In genomic region chr10:65544756-65545155, GRCh38 we compare ENCODE assay signal across 28 cellular contexts.
"Had no signal": no experiment of that assay in that cellular context is flagged by ENCODE, and none has a peak within 500 bp of the region (broad histone marks: within the 10 kb centered on the region; RNA-seq: fewer than 3 reads in every experiment).

No MANE protein-coding gene starts in this region.

- ATAC-seq: activated CD4-positive, alpha-beta T cell treated with anti-CD3 and anti-CD28 coated beads for 36 hours; activated CD8-positive, alpha-beta memory T cell treated with anti-CD3 and anti-CD28 coated beads, Interleukin-2, amount 10 ng/mL, durations not matched to agents 7 days and 5 days; activated CD8-positive, alpha-beta T cell treated with anti-CD3 and anti-CD28 coated beads, Interleukin-2, amount 10 ng/mL, durations not matched to agents 7 days and 5 days; activated naive CD8-positive, alpha-beta T cell treated with anti-CD3 and anti-CD28 coated beads, Interleukin-2, amount 50 U/mL, for 24 hours; body of pancreas; esophagus mucosa had no signal

- DNase-seq: activated CD4-positive, alpha-beta memory T cell treated with anti-CD3 and anti-CD28 coated beads for 36 hours; activated CD4-positive, alpha-beta T cell treated with anti-CD3 and anti-CD28 coated beads for 36 hours; activated CD4-positive, alpha-beta T cell treated with anti-CD3 and anti-CD28 coated beads, Interleukin-2, amount 10 ng/mL, durations not matched to agents 24 days and 14 days; activated CD4-positive, CD25-positive, alpha-beta regulatory T cell; activated CD4-positive, CD25-positive, alpha-beta regulatory T cell treated with anti-CD3 and anti-CD28 coated beads, Interleukin-2, amount 50 U/mL, for 72 hours; activated CD8-positive, alpha-beta memory T cell treated with anti-CD3 and anti-CD28 coated beads, Interleukin-2, amount 10 ng/mL, durations not matched to agents 7 days and 5 days; activated CD8-positive, alpha-beta memory T cell treated with anti-CD3 and anti-CD28 coated beads, Interleukin-2, amount 50 U/mL, for 4 hours; activated CD8-positive, alpha-beta T cell treated with anti-CD3 and anti-CD28 coated beads, Interleukin-2, amount 10 ng/mL, durations not matched to agents 7 days and 5 days; activated effector memory CD4-positive, alpha-beta T cell treated with anti-CD3 and anti-CD28 coated beads, Interleukin-2, amount 50 U/mL, for 16 hours; activated naive CD4-positive, alpha-beta T cell treated with anti-CD3 and anti-CD28 coated beads for 36 hours; activated naive CD8-positive, alpha-beta T cell treated with anti-CD3 and anti-CD28 coated beads for 36 hours; activated naive CD8-positive, alpha-beta T cell treated with anti-CD3 and anti-CD28 coated beads, Interleukin-2, amount 50 U/mL, for 24 hours; activated T-cell treated with anti-CD3 and anti-CD28 coated beads, Interleukin-2, amount 50 U/mL, for 1 hour; activated T-cell treated with anti-CD3 and anti-CD28 coated beads, Interleukin-2, amount 50 U/mL, for 48 hours; adrenal gland; amygdala; aorta; body of pancreas; caudate nucleus; cortex of kidney; effector CD8-positive, alpha-beta T cell; foreskin fibroblast; head of caudate nucleus; T-helper 2 cell had no signal

- H3K4me3 ChIP-seq: adrenal gland, body of pancreas had no signal

- FAIRE-seq: colon, endothelial cell of umbilical vein, frontal cortex had no signal
